Comparison of ENCODE assay signal across 16 cellular contexts in genomic region chr5:138557677-138558076, GRCh38. TPM values are rescaled to one million over a fixed set of nuclear protein-coding genes. Genes with fewer than 3 reads are reported as not detected.
DNase-seq lines count a peak whose midpoint lies in the region; ATAC-seq, FAIRE-seq and TF ChIP-seq lines count a peak whose summit lies in the region.
"Had no signal": no experiment of that assay in that cellular context is flagged by ENCODE, and none has a peak within 500 bp of the region (broad histone marks: within the 10 kb centered on the region; RNA-seq: fewer than 3 reads in every experiment).

No MANE protein-coding gene starts in this region.

- BruUV-seq in HepG2 (replicated peaks; lab: Mats Ljungman, UMichigan) (no TSS peak), mammary epithelial cell (replicated peaks; lab: Mats Ljungman, UMichigan) (no TSS peak)

- ATAC-seq in HepG2 = no peak
- ATAC-seq in right lobe of liver = no peak
- ATAC-seq in central memory CD8-positive, alpha-beta T cell (replicated peaks; ENCODE audit: extremely low read depth, poor library complexity, severe bottlenecking) = no peak

- TF ChIP-seq EP300 in HepG2 (IDR thresholded peaks at IDR 0.05; ENCODE audit: low read depth in 2 of 2, low read length in 2 of 2) (no peak), HepG2 (CRISPR knock-in tag; IDR thresholded peaks at IDR 0.05; ENCODE audit: borderline replicate concordance) (no peak)

- POLR2A ChIA-PET in HepG2 (lab: Yijun Ruan, JAX) = no interaction called here

- no peak overlapping the region for H3K4me2 ChIP-seq in HepG2 (ENCODE audit: low read depth, low read length)
- no peak overlapping the region for H3K4me2 ChIP-seq in mammary epithelial cell (ENCODE audit: insufficient read depth, low read depth, low read length)
- H3K4me2 ChIP-seq: BLaER1 treated with 17β-estradiol and CSF1 and Interleukin-3, amounts not matched to agents 10 nM and 100 nM had no signal

- peak; percentile 48 for DNase-seq in activated CD4-positive, alpha-beta T cell treated with anti-CD3 and anti-CD28 coated beads, Interleukin-2, amount 10 ng/mL, durations not matched to agents 24 days and 14 days
- no peak for DNase-seq in activated CD4-positive, alpha-beta T cell treated with anti-CD3 and anti-CD28 coated beads, Interleukin-2, amount 50 U/mL, for 1 hour
- no peak for DNase-seq in HepG2 (ENCODE audit: low spot score)
- no peak for DNase-seq in right lobe of liver
- no peak for DNase-seq in central memory CD8-positive, alpha-beta T cell (ENCODE audit: low spot score in 2 of 2)
- no peak for DNase-seq in mammary epithelial cell
- no peak for DNase-seq in AG08396 (ENCODE audit: low spot score)
- no peak for DNase-seq in AG20443 (ENCODE audit: low spot score)
- DNase-seq: Calu3; CD4-positive, CD25-positive, alpha-beta regulatory T cell; DMS 273 treated with DMSO at 0.1 percent for 48 hours; GM23248; H7; IMR-90 had no signal

- H3K36me3 Mint-ChIP-seq in activated CD4-positive, alpha-beta T cell treated with anti-CD3 and anti-CD28 coated beads, Interleukin-2, amount 10 ng/mL, durations not matched to agents 24 days and 14 days (ENCODE audit: low read depth) = peaks cover 82% of the 10 kb centered on the region
- H3K36me3 Mint-ChIP-seq in central memory CD8-positive, alpha-beta T cell (ENCODE audit: insufficient read depth) = peaks cover 83% of the 10 kb centered on the region

- no peak overlapping the region for H3K27ac ChIP-seq in HepG2 (ENCODE audit: extremely low read length, insufficient read depth, low read length)
- H3K27ac ChIP-seq in right lobe of liver = no peak overlapping the region
- no peak overlapping the region for H3K27ac ChIP-seq in mammary epithelial cell (ENCODE audit: insufficient read depth, low read depth, low read length)
- H3K27ac ChIP-seq: 22Rv1; BLaER1 treated with 17β-estradiol and CSF1 and Interleukin-3, amounts not matched to agents 10 nM and 100 nM; GM23248 had no signal

- no peak for TF ChIP-seq CTCF in HepG2 (CRISPR knock-in tag; IDR thresholded peaks at IDR 0.05)
- no peak for TF ChIP-seq CTCF in right lobe of liver (IDR thresholded peaks at IDR 0.05)
- no peak for TF ChIP-seq CTCF in mammary epithelial cell (conservative IDR thresholded peaks at IDR 0.05 in 1 of 2, IDR thresholded peaks at IDR 0.05 in 1 of 2; ENCODE audit: extremely low read depth in 1 of 2, insufficient read depth in 1 of 2, low read depth in 1 of 2, low read length in 2 of 2)

- 100% methylated on average over 2 of the region's 2 CpGs for whole genome bisulfite sequencing in HepG2 (ENCODE audit: low lambda C conversion rate)
- 100% methylated on average over 1 of the region's 2 CpGs for WGBS in right lobe of liver (ENCODE audit: insufficient coverage, low coverage, low lambda C conversion rate, missing lambda C conversion rate)
- WGBS in mammary epithelial cell (ENCODE audit: low coverage, missing lambda C conversion rate) = 86% methylated on average over 2 of the region's 2 CpGs

- H3K79me2 ChIP-seq in HepG2 (ENCODE audit: insufficient read depth, low read length) (peaks cover 7% of the 10 kb centered on the region), mammary epithelial cell (ENCODE audit: insufficient read depth, low read length) (peaks cover 43% of the 10 kb centered on the region)

- no peak overlapping the region for H2AFZ ChIP-seq in HepG2 (ENCODE audit: low read length)
- no peak overlapping the region for H2AFZ ChIP-seq in mammary epithelial cell (ENCODE audit: low read depth, low read length)
- H2AFZ ChIP-seq: GM23248 had no signal

- TF ChIP-seq RAD21 in HepG2 (CRISPR knock-in tag; IDR thresholded peaks at IDR 0.05) = no peak

- CTCF ChIA-PET in HepG2 (lab: Yijun Ruan, JAX; ENCODE audit: low intra/inter-chr PET ratio, low total read pairs) = no interaction called here
- CTCF ChIA-PET in mammary epithelial cell (lab: Charles Lee; ENCODE audit: low non-redundant PET) = no interaction called here

- FAIRE-seq in HepG2 (lab: Jason Lieb, UNC) = no peak

- H3K4me1 ChIP-seq in HepG2 (ENCODE audit: insufficient read depth, low read length) = no peaks in the 10 kb centered on the region
- no peaks in the 10 kb centered on the region for H3K4me1 ChIP-seq in right lobe of liver
- no peaks in the 10 kb centered on the region for H3K4me1 ChIP-seq in mammary epithelial cell (ENCODE audit: insufficient read depth, low read length)
- H3K4me1 ChIP-seq: BLaER1 treated with 17β-estradiol and CSF1 and Interleukin-3, amounts not matched to agents 10 nM and 100 nM had no signal

- dilution Hi-C loops in mammary epithelial cell (cut with HindIII; ENCODE audit: low sequenced_read_pairs) = no loop called here

- no peak overlapping the region for H3K9ac ChIP-seq in HepG2 (ENCODE audit: insufficient read depth, low read depth, low read length)
- H3K9ac ChIP-seq in mammary epithelial cell (ENCODE audit: insufficient read depth, low read length) = no peak overlapping the region
- H3K9ac ChIP-seq: GM23248 had no signal

- intact Hi-C loops in activated CD4-positive, alpha-beta T cell treated with anti-CD3 and anti-CD28 coated beads, Interleukin-2, amount 10 ng/mL, durations not matched to agents 24 days and 14 days (cut with micrococcal nuclease) = no loop called here
- intact Hi-C loops in HepG2 (cut with micrococcal nuclease; ENCODE audit: unreplicated experiment) = no loop called here
- intact Hi-C loops in right lobe of liver (cut with DNase I) = loop anchor here in 1 of 2 donors (10.0 kb wide), 1 partner anchor 113 kb away; no protein-coding TSS in a partner anchor
- intact Hi-C loops in mammary epithelial cell (cut with micrococcal nuclease) = no loop called here

- no peaks in the 10 kb centered on the region for H3K9me3 Mint-ChIP-seq in activated CD4-positive, alpha-beta T cell treated with anti-CD3 and anti-CD28 coated beads, Interleukin-2, amount 10 ng/mL, durations not matched to agents 24 days and 14 days
- H3K9me3 Mint-ChIP-seq in central memory CD8-positive, alpha-beta T cell = no peaks in the 10 kb centered on the region
- H3K9me3 Mint-ChIP-seq: CD4-positive, CD25-positive, alpha-beta regulatory T cell had no signal

- no peaks in the 10 kb centered on the region for H3K9me3 ChIP-seq in HepG2 (ENCODE audit: low read length)
- H3K9me3 ChIP-seq in right lobe of liver = no peaks in the 10 kb centered on the region
- H3K9me3 ChIP-seq in mammary epithelial cell (replicated peaks; ENCODE audit: insufficient read depth, low read length) = no peaks in the 10 kb centered on the region
- H3K9me3 ChIP-seq: BLaER1 treated with 17β-estradiol and CSF1 and Interleukin-3, amounts not matched to agents 10 nM and 100 nM had no signal

- peaks cover 8% of the 10 kb centered on the region for H3K4me1 Mint-ChIP-seq in activated CD4-positive, alpha-beta T cell treated with anti-CD3 and anti-CD28 coated beads, Interleukin-2, amount 10 ng/mL, durations not matched to agents 24 days and 14 days
- peaks cover 15% of the 10 kb centered on the region for H3K4me1 Mint-ChIP-seq in central memory CD8-positive, alpha-beta T cell

- no peaks in the 10 kb centered on the region for H3K27me3 Mint-ChIP-seq in activated CD4-positive, alpha-beta T cell treated with anti-CD3 and anti-CD28 coated beads, Interleukin-2, amount 10 ng/mL, durations not matched to agents 24 days and 14 days
- no peaks in the 10 kb centered on the region for H3K27me3 Mint-ChIP-seq in central memory CD8-positive, alpha-beta T cell
- H3K27me3 Mint-ChIP-seq: CD4-positive, CD25-positive, alpha-beta regulatory T cell had no signal

- H3K36me3 ChIP-seq in HepG2 (replicated peaks in 1 of 2; ENCODE audit: control insufficient read depth in 1 of 2, insufficient read depth in 2 of 2, low read length in 2 of 2) (peaks cover 27 to 79% of the 10 kb centered on the region in 2 experiments), right lobe of liver (peaks cover 12 to 82% (median 53%) of the 10 kb centered on the region in 4 donors), mammary epithelial cell (ENCODE audit: insufficient read depth, low read length) (peaks cover 62% of the 10 kb centered on the region)

- no peak overlapping the region for H3K4me3 Mint-ChIP-seq in activated CD4-positive, alpha-beta T cell treated with anti-CD3 and anti-CD28 coated beads, Interleukin-2, amount 10 ng/mL, durations not matched to agents 24 days and 14 days
- H3K4me3 Mint-ChIP-seq in central memory CD8-positive, alpha-beta T cell = no peak overlapping the region
- H3K4me3 Mint-ChIP-seq: CD4-positive, CD25-positive, alpha-beta regulatory T cell had no signal

- H3K4me3 ChIP-seq in HepG2 (replicated peaks in 1 of 3; ENCODE audit: insufficient read depth in 1 of 3, low read depth in 2 of 3, low read length in 3 of 3) = no peak overlapping the region
- H3K4me3 ChIP-seq in right lobe of liver = no peak overlapping the region
- H3K4me3 ChIP-seq in mammary epithelial cell (replicated peaks in 1 of 3; ENCODE audit: insufficient read depth in 1 of 3, low read depth in 2 of 3, low read length in 3 of 3) = no peak overlapping the region
- H3K4me3 ChIP-seq: BLaER1 treated with 17β-estradiol and CSF1 and Interleukin-3, amounts not matched to agents 10 nM and 100 nM; GM23248 had no signal

- in situ Hi-C loops in HepG2 (cut with HindIII; ENCODE audit: extremely low pct_ligation_motif_present, low pct_unique_long_range_greater_than_20kb) = no loop called here
- in situ Hi-C loops in mammary epithelial cell (cut with MboI; ENCODE audit: low sequenced_read_pairs in 2 of 2) = no loop called here

- H3K27me3 ChIP-seq in HepG2 (ENCODE audit: control insufficient read depth in 1 of 2, insufficient read depth in 2 of 2, low read length in 2 of 2) (no peaks in the 10 kb centered on the region), right lobe of liver (no peaks in the 10 kb centered on the region), mammary epithelial cell (ENCODE audit: insufficient read depth, low read length) (no peaks in the 10 kb centered on the region)
- H3K27me3 ChIP-seq: BLaER1 treated with 17β-estradiol and CSF1 and Interleukin-3, amounts not matched to agents 10 nM and 100 nM had no signal

- peaks cover 3% of the 10 kb centered on the region; the same call in 1 of the 2 replicates for H4K20me1 ChIP-seq in HepG2 (ENCODE audit: insufficient read depth, low read length)
- no peaks in the 10 kb centered on the region for H4K20me1 ChIP-seq in mammary epithelial cell (ENCODE audit: insufficient read depth, low read length)

- no peak; a peak in 1 of 4 replicates for TF ChIP-seq POLR2A in HepG2 (IDR thresholded peaks at IDR 0.05; ENCODE audit: insufficient read depth in 1 of 2, low read depth in 2 of 2, low read length in 2 of 2)
- no peak for TF ChIP-seq POLR2A in right lobe of liver (IDR thresholded peaks at IDR 0.05)

- no peak overlapping the region for H3K27ac Mint-ChIP-seq in activated CD4-positive, alpha-beta T cell treated with anti-CD3 and anti-CD28 coated beads, Interleukin-2, amount 10 ng/mL, durations not matched to agents 24 days and 14 days
- H3K27ac Mint-ChIP-seq in central memory CD8-positive, alpha-beta T cell (ENCODE audit: low read depth) = peak overlapping the region; percentile 16

RNA-seq across cellular contexts. Expression of gene ETF1, which starts 14.6 kb away (rescaled TPM):
- total RNA-seq in activated CD4-positive, alpha-beta T cell treated with anti-CD3 and anti-CD28 coated beads, Interleukin-2, amount 10 ng/mL, durations not matched to agents 24 days and 14 days = 200 and 205 TPM in 2 replicates
- 184 and 270 TPM in 2 replicates for total RNA-seq in HepG2 (2016; rRNA removed; fragmentation: Illumina TruSeq; extraction: Trizol)
- total RNA-seq in HepG2 (2016; cell fraction: cytosol; rRNA removed; fragmentation: Illumina TruSeq; extraction: Trizol; ENCODE audit: low read depth) = 51.8 and 53.7 TPM in 2 replicates
- total RNA-seq in HepG2 (2016; cell fraction: insoluble cytoplasmic fraction; rRNA removed; fragmentation: Illumina TruSeq; extraction: Trizol) = 190 and 264 TPM in 2 replicates
- 150 and 153 TPM in 2 replicates for total RNA-seq in HepG2 (2016; cell fraction: membrane; rRNA removed; fragmentation: Illumina TruSeq; extraction: Trizol)
- total RNA-seq in HepG2 (2016; cell fraction: nucleus; rRNA removed; fragmentation: Illumina TruSeq; extraction: Trizol) = 90.0 and 98.4 TPM in 2 replicates
- polyA plus RNA-seq in HepG2 (2011; rRNA removed) = 45.3 and 52.1 TPM in 2 replicates
- polyA plus RNA-seq in HepG2 (2011; cell fraction: cytosol; rRNA removed) = 30.2 and 38.0 TPM in 2 replicates
- 22.1 and 27.0 TPM in 2 replicates for polyA plus RNA-seq in HepG2 (2011; cell fraction: nucleus; rRNA removed)
- polyA plus RNA-seq in HepG2 (2012) = 73.5 and 77.9 TPM in 2 replicates
- 58.4 and 64.0 TPM in 2 replicates for polyA plus RNA-seq in HepG2 (2016; cell fraction: cytosol; fragmentation: Illumina TruSeq; extraction: Trizol; ENCODE audit: low read depth)
- polyA plus RNA-seq in HepG2 (2016; cell fraction: insoluble cytoplasmic fraction; fragmentation: Illumina TruSeq; extraction: Trizol; ENCODE audit: low read depth) = 240 and 256 TPM in 2 replicates
- 110 and 111 TPM in 2 replicates for polyA plus RNA-seq in HepG2 (2016; cell fraction: membrane; fragmentation: Illumina TruSeq; extraction: Trizol; ENCODE audit: low read depth)
- 129 and 137 TPM in 2 replicates for polyA plus RNA-seq in HepG2 (2016; cell fraction: nucleus; fragmentation: Illumina TruSeq; extraction: Trizol; ENCODE audit: insufficient read depth, low read depth)
- 28.2 and 68.1 TPM in 2 replicates for polyA minus RNA-seq in HepG2 (2011; rRNA and poly(A)+ RNA removed; ENCODE audit: low replicate concordance)
- 50.5 and 61.1 TPM in 2 replicates for polyA minus RNA-seq in HepG2 (2011; cell fraction: cytosol; rRNA and poly(A)+ RNA removed)
- 51.4 and 66.6 TPM in 2 replicates for polyA minus RNA-seq in HepG2 (2011; cell fraction: nucleus; rRNA and poly(A)+ RNA removed)
- 10 to 100 TPM; 29.5 to 52.1 (median 39.4) TPM for total RNA-seq in right lobe of liver
- 100 to 1,000 TPM; 167 to 200 TPM for total RNA-seq in mammary epithelial cell
- polyA plus RNA-seq in mammary epithelial cell = 73.8 TPM
- 86.8 TPM for polyA minus RNA-seq in mammary epithelial cell

RNA-seq across cellular contexts. Expression of gene HSPA9, which starts 17.5 kb away (rescaled TPM):
- 415 and 430 TPM in 2 replicates for total RNA-seq in activated CD4-positive, alpha-beta T cell treated with anti-CD3 and anti-CD28 coated beads, Interleukin-2, amount 10 ng/mL, durations not matched to agents 24 days and 14 days
- total RNA-seq in HepG2 (2016; rRNA removed; fragmentation: Illumina TruSeq; extraction: Trizol) (478 and 735 TPM in 2 replicates), right lobe of liver (100 to 1,000 TPM; 198 to 459 (median 229) TPM), mammary epithelial cell (100 to 1,000 TPM; 301 to 332 TPM)
- 60.7 and 67.1 TPM in 2 replicates for total RNA-seq in HepG2 (2016; cell fraction: cytosol; rRNA removed; fragmentation: Illumina TruSeq; extraction: Trizol; ENCODE audit: low read depth)
- total RNA-seq in HepG2 (2016; cell fraction: insoluble cytoplasmic fraction; rRNA removed; fragmentation: Illumina TruSeq; extraction: Trizol) = 492 and 742 TPM in 2 replicates
- total RNA-seq in HepG2 (2016; cell fraction: membrane; rRNA removed; fragmentation: Illumina TruSeq; extraction: Trizol) = 128 and 136 TPM in 2 replicates
- 233 and 239 TPM in 2 replicates for total RNA-seq in HepG2 (2016; cell fraction: nucleus; rRNA removed; fragmentation: Illumina TruSeq; extraction: Trizol)
- polyA plus RNA-seq in HepG2 (2011; rRNA removed) (165 and 187 TPM in 2 replicates), mammary epithelial cell (154 TPM)
- polyA plus RNA-seq in HepG2 (2011; cell fraction: cytosol; rRNA removed) = 153 and 171 TPM in 2 replicates
- polyA plus RNA-seq in HepG2 (2011; cell fraction: nucleus; rRNA removed) = 105 and 119 TPM in 2 replicates
- polyA plus RNA-seq in HepG2 (2012) = 281 and 405 TPM in 2 replicates
- polyA plus RNA-seq in HepG2 (2016; cell fraction: cytosol; fragmentation: Illumina TruSeq; extraction: Trizol; ENCODE audit: low read depth) = 26.8 and 33.1 TPM in 2 replicates
- 585 and 612 TPM in 2 replicates for polyA plus RNA-seq in HepG2 (2016; cell fraction: insoluble cytoplasmic fraction; fragmentation: Illumina TruSeq; extraction: Trizol; ENCODE audit: low read depth)
- polyA plus RNA-seq in HepG2 (2016; cell fraction: membrane; fragmentation: Illumina TruSeq; extraction: Trizol; ENCODE audit: low read depth) = 74.1 and 78.6 TPM in 2 replicates
- polyA plus RNA-seq in HepG2 (2016; cell fraction: nucleus; fragmentation: Illumina TruSeq; extraction: Trizol; ENCODE audit: insufficient read depth, low read depth) = 287 and 304 TPM in 2 replicates
- 402 and 449 TPM in 2 replicates for polyA minus RNA-seq in HepG2 (2011; rRNA and poly(A)+ RNA removed; ENCODE audit: low replicate concordance)
- polyA minus RNA-seq in HepG2 (2011; cell fraction: cytosol; rRNA and poly(A)+ RNA removed) = 171 and 204 TPM in 2 replicates
- polyA minus RNA-seq in HepG2 (2011; cell fraction: nucleus; rRNA and poly(A)+ RNA removed) = 196 and 222 TPM in 2 replicates
- polyA minus RNA-seq in mammary epithelial cell = 418 TPM
